Comparison of ENCODE assay signal across 19 cellular contexts in the genomic region with DNA sequence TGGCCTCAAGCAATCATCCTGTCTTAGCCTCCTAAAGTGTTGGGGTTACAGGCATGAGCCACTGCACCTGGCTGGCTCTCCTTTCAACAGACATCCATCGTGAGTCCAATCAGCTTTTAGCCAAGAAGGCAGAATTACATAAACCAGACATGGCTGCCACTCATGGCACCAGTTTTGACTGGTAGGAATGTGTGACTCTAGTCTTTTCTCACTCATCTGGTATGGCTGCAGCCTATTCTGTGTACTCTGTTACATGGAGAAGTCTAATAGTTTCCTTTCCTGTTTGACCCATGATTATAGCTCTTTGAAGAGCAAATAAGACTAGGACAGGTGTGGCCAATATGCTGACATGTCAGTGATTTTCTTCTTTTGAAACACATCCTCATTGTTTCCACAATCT. TPM values are rescaled to one million over a fixed set of nuclear protein-coding genes. Genes with fewer than 3 reads are reported as not detected.
DNase-seq lines count a peak whose midpoint lies in the region; ATAC-seq lines count a peak whose summit lies in the region.
"Had no signal": no experiment of that assay in that cellular context is flagged by ENCODE, and none has a peak within 500 bp of the region (broad histone marks: within the 10 kb centered on the region; RNA-seq: fewer than 3 reads in every experiment).

No MANE protein-coding gene starts in this region.

- peaks cover 51% of the 10 kb centered on the region for H3K4me1 Mint-ChIP-seq in dendritic cell treated with granulocyte-macrophage colony-stimulating factor and Interleukin-4, amounts not matched to agents 40 ng/mL and 50 ng/mL, for 4 days (ENCODE audit: low read depth)
- peaks cover 33% of the 10 kb centered on the region for H3K4me1 Mint-ChIP-seq in stimulated activated memory B cell treated with anti-CD40 and anti-IgM and Interleukin-4, amounts not matched to agents 10 μg/mL and 1 μg/mL and 100 μg/mL, for 72 hours

- DNase-seq in DMS153 (lab: John Stamatoyannopoulos, UW) (peak; percentile 7), DMS153 treated with DMSO at 0.1 percent for 48 hours (lab: John Stamatoyannopoulos, UW; ENCODE audit: unreplicated experiment) (no peak), NCI-H146 (lab: John Stamatoyannopoulos, UW) (peak; percentile 21), NCI-H82 treated with DMSO at 0.1 percent for 48 hours (lab: John Stamatoyannopoulos, UW; ENCODE audit: unreplicated experiment) (no peak), trophoblast cell (no peak)
- DNase-seq: activated CD4-positive, alpha-beta T cell treated with anti-CD3 and anti-CD28 coated beads, Interleukin-2, amount 50 U/mL, for 48 hours; activated naive CD4-positive, alpha-beta T cell; effector CD8-positive, alpha-beta T cell; GM23248; islet precursor cell; naive thymus-derived CD8-positive, alpha-beta T cell; NCI-H1436; SHP77 had no signal

- peaks cover 11% of the 10 kb centered on the region for H3K36me3 Mint-ChIP-seq in dendritic cell treated with granulocyte-macrophage colony-stimulating factor and Interleukin-4, amounts not matched to agents 40 ng/mL and 50 ng/mL, for 4 days (ENCODE audit: low read depth)
- peaks cover 19% of the 10 kb centered on the region for H3K36me3 Mint-ChIP-seq in stimulated activated memory B cell treated with anti-CD40 and anti-IgM and Interleukin-4, amounts not matched to agents 10 μg/mL and 1 μg/mL and 100 μg/mL, for 72 hours

- no peaks in the 10 kb centered on the region for H3K79me2 ChIP-seq in trophoblast cell (ENCODE audit: control insufficient read depth, insufficient read depth, low read length, poor library complexity)
- H3K79me2 ChIP-seq: parathyroid adenoma had no signal

- ATAC-seq in stimulated activated memory B cell treated with anti-CD40 and anti-IgM and Interleukin-4, amounts not matched to agents 10 μg/mL and 1 μg/mL and 100 μg/mL, for 72 hours: peak; percentile 36
- ATAC-seq in HG03520 (IDR thresholded peaks at IDR 0.05; ENCODE audit: unreplicated experiment): no peak
- ATAC-seq: naive thymus-derived CD8-positive, alpha-beta T cell had no signal

- peak overlapping the region; percentile 93 for H3K27ac Mint-ChIP-seq in dendritic cell treated with granulocyte-macrophage colony-stimulating factor and Interleukin-4, amounts not matched to agents 40 ng/mL and 50 ng/mL, for 4 days
- peak overlapping the region; percentile 84 for H3K27ac Mint-ChIP-seq in stimulated activated memory B cell treated with anti-CD40 and anti-IgM and Interleukin-4, amounts not matched to agents 10 μg/mL and 1 μg/mL and 100 μg/mL, for 72 hours

- H2AFZ ChIP-seq in trophoblast cell (ENCODE audit: insufficient read depth, low read length, poor library complexity): no peak overlapping the region
- H2AFZ ChIP-seq: GM23248, parathyroid adenoma had no signal

- intact Hi-C loops in dendritic cell treated with granulocyte-macrophage colony-stimulating factor and Interleukin-4, amounts not matched to agents 40 ng/mL and 50 ng/mL, for 4 days (cut with micrococcal nuclease): no loop called here

- H3K27me3 ChIP-seq in trophoblast cell (ENCODE audit: insufficient read depth, low read length): no peaks in the 10 kb centered on the region

- no peak overlapping the region for H3K23ac ChIP-seq in trophoblast cell (ENCODE audit: low read length)

- peaks cover under 1% of the 10 kb centered on the region for H3K9me3 ChIP-seq in trophoblast cell (ENCODE audit: insufficient read depth, low read depth, low read length)
- H3K9me3 ChIP-seq: thoracic aorta had no signal

- no peak overlapping the region for H2BK12ac ChIP-seq in trophoblast cell (ENCODE audit: low read length)

- H3K4me2 ChIP-seq in trophoblast cell (ENCODE audit: low read length): no peak overlapping the region

- no peak overlapping the region for H3K4me3 ChIP-seq in trophoblast cell (ENCODE audit: low read depth, low read length)
- H3K4me3 ChIP-seq: GM23248, thoracic aorta had no signal

- H3K4me1 ChIP-seq in trophoblast cell (ENCODE audit: control insufficient read depth in 1 of 2, insufficient read depth in 2 of 2, low read length in 2 of 2): peaks cover 2 to 3% of the 10 kb centered on the region in 2 experiments
- H3K4me1 ChIP-seq: parathyroid adenoma had no signal

- H3K27me3 Mint-ChIP-seq in dendritic cell treated with granulocyte-macrophage colony-stimulating factor and Interleukin-4, amounts not matched to agents 40 ng/mL and 50 ng/mL, for 4 days: no peaks in the 10 kb centered on the region
- H3K27me3 Mint-ChIP-seq in stimulated activated memory B cell treated with anti-CD40 and anti-IgM and Interleukin-4, amounts not matched to agents 10 μg/mL and 1 μg/mL and 100 μg/mL, for 72 hours: no peaks in the 10 kb centered on the region

- H4K91ac ChIP-seq in trophoblast cell (ENCODE audit: low read depth, low read length): no peak overlapping the region

- no peaks in the 10 kb centered on the region for H3K79me1 ChIP-seq in trophoblast cell (ENCODE audit: low read length)

- no peak overlapping the region for H3K4me3 Mint-ChIP-seq in dendritic cell treated with granulocyte-macrophage colony-stimulating factor and Interleukin-4, amounts not matched to agents 40 ng/mL and 50 ng/mL, for 4 days
- H3K4me3 Mint-ChIP-seq in stimulated activated memory B cell treated with anti-CD40 and anti-IgM and Interleukin-4, amounts not matched to agents 10 μg/mL and 1 μg/mL and 100 μg/mL, for 72 hours: peak overlapping the region; percentile 28
- H3K4me3 Mint-ChIP-seq: naive thymus-derived CD8-positive, alpha-beta T cell had no signal

- no peak overlapping the region for H2AK5ac ChIP-seq in trophoblast cell (ENCODE audit: low read length)

- WGBS in trophoblast cell (ENCODE audit: extremely low coverage, insufficient coverage, insufficient read length): no CpG with 5 or more reads among the region's 1 CpG

- no peak overlapping the region for H3K14ac ChIP-seq in trophoblast cell (ENCODE audit: low read length)

- no peak overlapping the region for H4K8ac ChIP-seq in trophoblast cell (ENCODE audit: low read depth, low read length)

- no peak overlapping the region for H3K27ac ChIP-seq in trophoblast cell (ENCODE audit: low read depth, low read length)
- H3K27ac ChIP-seq: C4-2B, GM23248, parathyroid adenoma had no signal

- H3K4ac ChIP-seq in trophoblast cell (ENCODE audit: low read depth, low read length): no peak overlapping the region

- H3K9me3 Mint-ChIP-seq in dendritic cell treated with granulocyte-macrophage colony-stimulating factor and Interleukin-4, amounts not matched to agents 40 ng/mL and 50 ng/mL, for 4 days: peaks cover 1% of the 10 kb centered on the region
- peaks cover 8% of the 10 kb centered on the region for H3K9me3 Mint-ChIP-seq in stimulated activated memory B cell treated with anti-CD40 and anti-IgM and Interleukin-4, amounts not matched to agents 10 μg/mL and 1 μg/mL and 100 μg/mL, for 72 hours

- H2BK5ac ChIP-seq in trophoblast cell (ENCODE audit: low read depth, low read length, poor library complexity): no peak overlapping the region

- no peak overlapping the region for H3K18ac ChIP-seq in trophoblast cell (ENCODE audit: low read length)

- H4K12ac ChIP-seq in trophoblast cell (ENCODE audit: low read depth, low read length): no peak overlapping the region

- no peaks in the 10 kb centered on the region for H3K36me3 ChIP-seq in trophoblast cell (ENCODE audit: control insufficient read depth in 1 of 2, insufficient read depth in 2 of 2, low read length in 2 of 2)
- H3K36me3 ChIP-seq: thoracic aorta had no signal

- H2BK120ac ChIP-seq in trophoblast cell (ENCODE audit: insufficient read depth, low read length, poor library complexity): no peak overlapping the region

- no peak overlapping the region for H3K9ac ChIP-seq in trophoblast cell (ENCODE audit: low read length)
- H3K9ac ChIP-seq: GM23248, parathyroid adenoma had no signal

RNA-seq across cellular contexts. Expression of a gene that starts 27.0 kb away (rescaled TPM):
- polyA plus RNA-seq in trophoblast cell (2013): 1.2 TPM in 2 replicates

Comparison
In these comparisons a context has a peak if more than half of its experiments do, and no peak if none do; other contexts are left out.
1. DNase-seq: peak in DMS153 (single experiment) and NCI-H146 (single experiment); none in DMS153 treated with DMSO at 0.1 percent for 48 hours (single experiment), NCI-H82 treated with DMSO at 0.1 percent for 48 hours (single experiment) and trophoblast cell (0 of 2).